15 cellular contexts compared by ENCODE assay signal in genomic region chr12:30462249-30462648, GRCh38.
DNase-seq lines count a peak whose midpoint lies in the region; FAIRE-seq and TF ChIP-seq lines count a peak whose summit lies in the region.
"Had no signal": no experiment of that assay in that cellular context is flagged by ENCODE, and none has a peak within 500 bp of the region (broad histone marks: within the 10 kb centered on the region; RNA-seq: fewer than 3 reads in every experiment).

No MANE protein-coding gene starts in this region.

- H2BK12ac ChIP-seq in H1 (ENCODE audit: low read depth, low read length): no peak overlapping the region

- CTCF ChIA-PET in H1 (lab: Charles Lee; ENCODE audit: partially characterized antibody): interaction anchor here (0.6 kb wide), 1 partner anchor 908 kb away, joined by 3 read pairs; no protein-coding TSS in a partner anchor

- no peak for TF ChIP-seq POLR2A in H1 (IDR thresholded peaks at IDR 0.05; ENCODE audit: control extremely low read depth in 1 of 2, low read depth in 2 of 2, low read length in 2 of 2)

- no peaks in the 10 kb centered on the region for H3K79me2 ChIP-seq in H1 (ENCODE audit: control insufficient read depth in 1 of 2, insufficient read depth in 2 of 2, low read length in 2 of 2)

- DNase-seq in NT2/D1 (ENCODE audit: low read depth, low spot score) (peak; percentile 38), H1 (ENCODE audit: low read depth in 1 of 2, low spot score in 2 of 2) (no peak), iPS-NIHi7 (ENCODE audit: extremely low spot score) (peak; percentile 22), islet precursor cell (no peak), D341Med (ENCODE audit: low spot score) (no peak)
- no peak for DNase-seq in effector memory CD4-positive, alpha-beta T cell
- DNase-seq: C1 segment of cervical spinal cord; Calu3; CD4-positive, alpha-beta memory T cell; COR-L47; DMS153; DND-41; H9 had no signal

- H3K4me2 ChIP-seq in H1 (ENCODE audit: insufficient read depth in 1 of 2, low read depth in 2 of 2, low read length in 2 of 2): peak overlapping the region in 1 of 2 experiments; percentile 0; a peak in 1 of 4 replicates

- no peak for TF ChIP-seq CTCF in H1 (IDR thresholded peaks at IDR 0.05; ENCODE audit: control extremely low read depth in 1 of 3, insufficient read depth in 1 of 3, low read depth in 1 of 3, low read length in 3 of 3)

- TF ChIP-seq EP300 in H1 (IDR thresholded peaks at IDR 0.05; ENCODE audit: borderline replicate concordance in 1 of 2, low read depth in 2 of 2, low read length in 2 of 2): no peak

- H3K14ac ChIP-seq in H1 (ENCODE audit: insufficient read length): no peak overlapping the region

- no peak overlapping the region for H4K8ac ChIP-seq in H1 (ENCODE audit: extremely low read depth, insufficient read depth, low read length)

- H3K23ac ChIP-seq in H1 (ENCODE audit: insufficient read length): no peak overlapping the region

- no peak overlapping the region for H2BK5ac ChIP-seq in H1 (ENCODE audit: low read depth, low read length)

- H3K79me1 ChIP-seq in H1 (ENCODE audit: low read depth, low read length): no peaks in the 10 kb centered on the region

- POLR2A ChIA-PET in H1 (lab: Charles Lee; ENCODE audit: partially characterized antibody): no interaction called here

- H2AFZ ChIP-seq in H1 (ENCODE audit: low read length): no peak overlapping the region; the same call in 1 of the 2 replicates

- H3K36me3 ChIP-seq in NT2/D1 (ENCODE audit: insufficient read depth, insufficient read length, low read length) (no peaks in the 10 kb centered on the region), H1 (ENCODE audit: control insufficient read depth in 2 of 4, insufficient read depth in 4 of 4, low read length in 3 of 4) (no peaks in the 10 kb centered on the region)
- no peaks in the 10 kb centered on the region for H3K36me3 ChIP-seq in effector memory CD4-positive, alpha-beta T cell (ENCODE audit: control insufficient read depth, insufficient read depth, low read length)

- H2AK5ac ChIP-seq in H1 (ENCODE audit: low read depth, low read length): no peak overlapping the region

- H3K4me3 ChIP-seq in NT2/D1 (ENCODE audit: insufficient read length, low read depth) (no peak overlapping the region), H1 (ENCODE audit: extremely low read depth in 1 of 4, insufficient read depth in 2 of 4, low read depth in 3 of 4, low read length in 4 of 4) (no peak overlapping the region)
- no peak overlapping the region for H3K4me3 ChIP-seq in effector memory CD4-positive, alpha-beta T cell (ENCODE audit: insufficient read depth, low read depth, low read length, poor library complexity, severe bottlenecking)

- H2BK15ac ChIP-seq in H1 (ENCODE audit: low read length): no peak overlapping the region

- H3K4me1 ChIP-seq in NT2/D1 (ENCODE audit: insufficient read depth, insufficient read length): no peaks in the 10 kb centered on the region
- H3K4me1 ChIP-seq in H1 (replicated peaks in 1 of 4; ENCODE audit: control insufficient read depth in 3 of 4, insufficient read depth in 4 of 4, low read length in 3 of 4): peaks cover 0 to 4% (median 0%) of the 10 kb centered on the region in 4 experiments; a peak in 1 of 7 replicates
- no peaks in the 10 kb centered on the region for H3K4me1 ChIP-seq in effector memory CD4-positive, alpha-beta T cell (ENCODE audit: control insufficient read depth, insufficient read depth, low read length, poor library complexity, severe bottlenecking)

- H3K9me3 ChIP-seq in NT2/D1 (ENCODE audit: insufficient read depth, low read length) (no peaks in the 10 kb centered on the region), H1 (ENCODE audit: insufficient read depth in 2 of 2, low read depth in 1 of 2, low read length in 1 of 2) (0 out of 4 replicates have a peak, but pooled peaks cover 0 to 2% of the 10 kb centered on the region in 2 experiments)
- no peaks in the 10 kb centered on the region for H3K9me3 ChIP-seq in effector memory CD4-positive, alpha-beta T cell (ENCODE audit: control insufficient read depth, low read length)

- 80% methylated on average over 1 of the region's 1 CpG; no CpG with 5 or more reads in 1 of the 2 experiments for WGBS in H1 (ENCODE audit: extremely low coverage in 1 of 2, insufficient coverage in 1 of 2, insufficient read length in 1 of 2, insufficient replicate concordance in 2 of 2, low coverage in 1 of 2, low lambda C conversion rate in 2 of 2, missing lambda C conversion rate in 1 of 2), 2 experiments

- H3K9ac ChIP-seq in NT2/D1 (ENCODE audit: insufficient read length, low read depth): no peak overlapping the region
- H3K9ac ChIP-seq in H1 (replicated peaks in 1 of 4; ENCODE audit: extremely low read depth in 1 of 4, low read depth in 3 of 4, low read length in 3 of 4): no peak overlapping the region

- FAIRE-seq in H1 (lab: Jason Lieb, UNC): peak; percentile 19
- FAIRE-seq: G401.6, GM12892 had no signal

- H2BK20ac ChIP-seq in H1 (ENCODE audit: low read length): no peak overlapping the region

- H4K20me1 ChIP-seq in H1 (replicated peaks in 1 of 2; ENCODE audit: control insufficient read depth in 1 of 2, insufficient read depth in 2 of 2, low read length in 2 of 2): no peaks in the 10 kb centered on the region

- no peaks in the 10 kb centered on the region for H3K23me2 ChIP-seq in H1 (ENCODE audit: low read depth, low read length)

- H4K91ac ChIP-seq in H1 (replicated peaks; ENCODE audit: insufficient read length, low read length): no peak overlapping the region

- no peak overlapping the region for H3K4ac ChIP-seq in H1 (replicated peaks; ENCODE audit: insufficient read length, low read depth, low read length)

- H2BK120ac ChIP-seq in H1 (replicated peaks; ENCODE audit: low read depth, low read length): no peak overlapping the region

- no peak overlapping the region for H3K18ac ChIP-seq in H1 (ENCODE audit: extremely low read depth, low read length)

- no peak overlapping the region for H4K5ac ChIP-seq in H1 (ENCODE audit: insufficient read length, low read depth, low read length)

- TF ChIP-seq RAD21 in H1 (IDR thresholded peaks at IDR 0.05 in 1 of 2, conservative IDR thresholded peaks at IDR 0.05 in 1 of 2; ENCODE audit: low read depth in 2 of 2, low read length in 2 of 2): no peak

- H3K27ac ChIP-seq in H1 (ENCODE audit: low read depth, low read length): no peak overlapping the region
- no peak overlapping the region for H3K27ac ChIP-seq in effector memory CD4-positive, alpha-beta T cell (ENCODE audit: insufficient read depth, low read length, poor library complexity, severe bottlenecking)

- no peaks in the 10 kb centered on the region for H3K27me3 ChIP-seq in NT2/D1 (ENCODE audit: insufficient read depth, insufficient read length)
- no peaks in the 10 kb centered on the region for H3K27me3 ChIP-seq in H1 (replicated peaks in 1 of 4; ENCODE audit: control insufficient read depth in 3 of 4, extremely low read depth in 1 of 4, insufficient read depth in 3 of 4, low read length in 3 of 4)
- H3K27me3 ChIP-seq in effector memory CD4-positive, alpha-beta T cell (replicated peaks; ENCODE audit: control insufficient read depth, insufficient read depth, low read length, poor library complexity, severe bottlenecking): no peaks in the 10 kb centered on the region

- H3K56ac ChIP-seq in H1 (replicated peaks; ENCODE audit: insufficient read length, low read depth, low read length): no peak overlapping the region

TF ChIP-seq in H1, 55 proteins besides CTCF, POLR2A, EP300 and RAD21:
- no peak for TF ChIP-seq TAF7 (optimal IDR thresholded peaks at IDR 0.05; ENCODE audit: borderline replicate concordance, low read depth, low read length)
- TF ChIP-seq NANOG (IDR thresholded peaks at IDR 0.05; ENCODE audit: insufficient read depth, low read depth, low read length, poor library complexity, severe bottlenecking): no peak
- TF ChIP-seq POLR2AphosphoS5 (IDR thresholded peaks at IDR 0.05; ENCODE audit: low read depth, low read length): no peak
- TF ChIP-seq HDAC2 (IDR thresholded peaks at IDR 0.05; ENCODE audit: borderline replicate concordance in 1 of 2, low read depth in 2 of 2, low read length in 2 of 2): no peak
- TF ChIP-seq CEBPB (IDR thresholded peaks at IDR 0.05; ENCODE audit: low read depth, low read length): no peak
- no peak for TF ChIP-seq CHD2 (IDR thresholded peaks at IDR 0.05; ENCODE audit: low read length)
- TF ChIP-seq BRCA1 (IDR thresholded peaks at IDR 0.05; ENCODE audit: low read depth, low read length): no peak
- no peak for TF ChIP-seq GTF2F1 (IDR thresholded peaks at IDR 0.05; ENCODE audit: borderline replicate concordance, low read depth, low read length)
- no peak for TF ChIP-seq SIN3A (conservative IDR thresholded peaks at IDR 0.05 in 1 of 2, IDR thresholded peaks at IDR 0.05 in 1 of 2; ENCODE audit: low read depth in 1 of 2, low read length in 2 of 2)
- TF ChIP-seq SUZ12 (IDR thresholded peaks at IDR 0.05; ENCODE audit: low read length): no peak
- no peak for TF ChIP-seq RXRA (IDR thresholded peaks at IDR 0.05; ENCODE audit: insufficient read depth, low read depth, low read length)
- TF ChIP-seq YY1 (IDR thresholded peaks at IDR 0.05; ENCODE audit: low read depth, low read length): no peak
- no peak for TF ChIP-seq PHF8 (conservative IDR thresholded peaks at IDR 0.05; ENCODE audit: low read depth, low read length)
- no peak for TF ChIP-seq TAF1 (IDR thresholded peaks at IDR 0.05; ENCODE audit: low read depth, low read length)
- TF ChIP-seq SP2 (IDR thresholded peaks at IDR 0.05; ENCODE audit: low read length): no peak
- TF ChIP-seq SP4 (IDR thresholded peaks at IDR 0.05; ENCODE audit: low read length): no peak
- no peak for TF ChIP-seq JUN (IDR thresholded peaks at IDR 0.05; ENCODE audit: low read depth, low read length)
- no peak for TF ChIP-seq BACH1 (IDR thresholded peaks at IDR 0.05; ENCODE audit: low read length)
- no peak for TF ChIP-seq SIRT6 (IDR thresholded peaks at IDR 0.05; ENCODE audit: low read length)

Comparison
In these comparisons a context has a peak if more than half of its experiments do, and no peak if none do; other contexts are left out.
1. DNase-seq: peak in NT2/D1 (single experiment) and iPS-NIHi7 (single experiment); none in H1 (0 of 2), effector memory CD4-positive, alpha-beta T cell (0 of 3), islet precursor cell (single experiment) and D341Med (single experiment).